Comparison of ENCODE assay signal across 8 cellular contexts in the genomic region with DNA sequence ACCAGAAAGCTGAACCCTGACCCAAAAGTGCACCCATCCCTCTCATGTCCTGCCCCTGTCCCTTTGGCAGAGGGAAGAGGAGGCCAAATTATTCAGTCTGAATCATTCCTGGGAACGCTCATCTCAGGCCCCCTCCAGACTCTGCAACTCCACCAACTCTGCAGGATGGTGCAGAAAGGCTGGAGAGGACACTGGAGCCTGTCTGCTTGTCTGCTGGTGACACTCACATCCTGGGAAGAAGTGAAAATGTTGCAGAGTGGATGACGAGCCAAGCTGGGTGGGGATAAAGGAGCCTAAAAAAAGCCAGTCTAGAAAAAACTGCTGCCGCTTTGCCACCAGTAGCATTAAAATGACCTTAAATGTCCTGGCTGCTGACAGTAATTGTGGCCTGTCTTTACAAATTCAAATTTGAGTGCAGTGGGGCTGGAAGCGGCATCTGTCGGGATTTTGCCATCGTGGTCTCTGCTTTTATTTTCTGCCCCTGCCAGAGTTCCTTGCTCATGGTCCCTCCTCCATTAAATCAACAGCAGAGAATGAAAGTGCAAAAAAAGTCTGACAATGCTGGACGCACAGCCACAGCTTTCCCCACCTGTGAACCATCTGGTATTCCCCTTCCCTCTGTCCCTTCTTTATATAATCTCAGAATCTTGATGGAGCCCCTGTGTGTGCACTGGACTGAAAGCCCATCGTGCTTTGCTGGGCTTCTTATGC.
DNase-seq lines count a peak whose midpoint lies in the region; ATAC-seq and TF ChIP-seq lines count a peak whose summit lies in the region.

No MANE protein-coding gene starts in this region.

- H3K27ac ChIP-seq in ACC112 (ENCODE audit: low read depth, low read length) (peak overlapping the region; percentile 100), HUES48 (ENCODE audit: low read depth, low read length) (peak overlapping the region; percentile 79), mammary epithelial cell (ENCODE audit: insufficient read depth, low read depth, low read length) (peak overlapping the region; percentile 91)

- TF ChIP-seq CTCF in mammary epithelial cell (conservative IDR thresholded peaks at IDR 0.05 in 1 of 2, IDR thresholded peaks at IDR 0.05 in 1 of 2; ENCODE audit: extremely low read depth in 1 of 2, insufficient read depth in 1 of 2, low read depth in 1 of 2, low read length in 2 of 2), result no peak

- H3K4me1 ChIP-seq in ACC112 (ENCODE audit: control insufficient read depth, insufficient read depth, low read length, unreplicated experiment), result peaks cover 61% of the 10 kb centered on the region
- H3K4me1 ChIP-seq in HUES48 (ENCODE audit: control insufficient read depth, insufficient read depth, low read length), result peaks cover 45% of the 10 kb centered on the region
- H3K4me1 ChIP-seq in mammary epithelial cell (ENCODE audit: insufficient read depth, low read length), result peaks cover 59% of the 10 kb centered on the region

- ATAC-seq in memory B cell (ENCODE audit: low read depth) (no peak), HG02763 (IDR thresholded peaks at IDR 0.05; ENCODE audit: unreplicated experiment) (no peak), GM21529 (IDR thresholded peaks at IDR 0.05; ENCODE audit: unreplicated experiment) (no peak), GM21526 (IDR thresholded peaks at IDR 0.05; ENCODE audit: low FRiP score, unreplicated experiment) (no peak)

- peaks cover 70% of the 10 kb centered on the region for H3K4me1 Mint-ChIP-seq in memory B cell

- H3K27me3 ChIP-seq in ACC112 (ENCODE audit: insufficient read depth, low read length), result no peaks in the 10 kb centered on the region
- H3K27me3 ChIP-seq in HUES48 (ENCODE audit: control insufficient read depth, insufficient read depth, low read length), result no peaks in the 10 kb centered on the region
- H3K27me3 ChIP-seq in mammary epithelial cell (ENCODE audit: insufficient read depth, low read length), result no peaks in the 10 kb centered on the region

- dilution Hi-C loops in mammary epithelial cell (cut with HindIII; ENCODE audit: low sequenced_read_pairs), result loop anchor here (5.0 kb wide), 1 partner anchor 59 kb away; no protein-coding TSS in a partner anchor

- intact Hi-C loops in mammary epithelial cell (cut with micrococcal nuclease), result loop anchor here (5.0 kb wide), 1 partner anchor 191 kb away; no protein-coding TSS in a partner anchor

- DNase-seq in mammary epithelial cell (no peak), memory B cell (ENCODE audit: low spot score in 2 of 2) (no peak), erythroblast (lab: John Stamatoyannopoulos, UW) (no peak)

- WGBS in mammary epithelial cell (ENCODE audit: low coverage, missing lambda C conversion rate), result 43% methylated on average over 8 of the region's 8 CpGs

- H3K9ac ChIP-seq in HUES48 (ENCODE audit: low read depth, low read length) (no peak overlapping the region), mammary epithelial cell (ENCODE audit: insufficient read depth, low read length) (peak overlapping the region; percentile 58)

- H3K4me3 Mint-ChIP-seq in memory B cell, result peak overlapping the region; percentile 72

- no peaks in the 10 kb centered on the region for H3K27me3 Mint-ChIP-seq in memory B cell

- TF ChIP-seq POLR2A in erythroblast (IDR thresholded peaks at IDR 0.05; ENCODE audit: low read length), result no peak

- H3K9me3 ChIP-seq in HUES48 (ENCODE audit: control insufficient read depth, insufficient read depth, low read length), result no peaks in the 10 kb centered on the region
- no peaks in the 10 kb centered on the region for H3K9me3 ChIP-seq in mammary epithelial cell (replicated peaks; ENCODE audit: insufficient read depth, low read length)

- peaks cover 2% of the 10 kb centered on the region for H3K9me3 Mint-ChIP-seq in memory B cell

- H3K36me3 ChIP-seq in ACC112 (ENCODE audit: insufficient read depth, low read length) (peaks cover 3% of the 10 kb centered on the region; the same call in 1 of the 2 replicates), HUES48 (ENCODE audit: control insufficient read depth, insufficient read depth, low read length) (peaks cover 51% of the 10 kb centered on the region), mammary epithelial cell (ENCODE audit: insufficient read depth, low read length) (peaks cover 8% of the 10 kb centered on the region)

- CTCF ChIA-PET in mammary epithelial cell (lab: Charles Lee; ENCODE audit: low non-redundant PET), result interaction anchor here (1.0 kb wide), 1 partner anchor 53 kb away, joined by 3 read pairs; no protein-coding TSS in a partner anchor

- peaks cover 24% of the 10 kb centered on the region for H3K36me3 Mint-ChIP-seq in memory B cell

- H2AFZ ChIP-seq in ACC112 (ENCODE audit: low read length, unreplicated experiment) (no peak overlapping the region), mammary epithelial cell (ENCODE audit: low read depth, low read length) (no peak overlapping the region)

- H4K20me1 ChIP-seq in mammary epithelial cell (ENCODE audit: insufficient read depth, low read length), result no peaks in the 10 kb centered on the region

- in situ Hi-C loops in mammary epithelial cell (cut with MboI; ENCODE audit: low sequenced_read_pairs in 2 of 2), result no loop called here

- peak overlapping the region; percentile 79 for H3K4me2 ChIP-seq in mammary epithelial cell (ENCODE audit: insufficient read depth, low read depth, low read length)

- no TSS peak for BruUV-seq in mammary epithelial cell (replicated peaks; lab: Mats Ljungman, UMichigan)

- H3K4me3 ChIP-seq in ACC112 (ENCODE audit: low read depth, low read length), result peak overlapping the region; percentile 60
- no peak overlapping the region; the same call in 1 of the 2 replicates for H3K4me3 ChIP-seq in HUES48 (ENCODE audit: low read depth, low read length)
- peak overlapping the region in 1 of 3 experiments; percentile 26 for H3K4me3 ChIP-seq in mammary epithelial cell (replicated peaks in 1 of 3; ENCODE audit: insufficient read depth in 1 of 3, low read depth in 2 of 3, low read length in 3 of 3)

- H3K79me2 ChIP-seq in ACC112 (ENCODE audit: control insufficient read depth, insufficient read depth, low read length, unreplicated experiment) (peaks cover 9% of the 10 kb centered on the region), mammary epithelial cell (ENCODE audit: insufficient read depth, low read length) (peaks cover 37% of the 10 kb centered on the region)

- peak overlapping the region; percentile 90 for H3K27ac Mint-ChIP-seq in memory B cell
